10 cellular contexts compared by ENCODE assay signal in genomic region chr14:77318756-77319155, GRCh38. TPM values are rescaled to one million over a fixed set of nuclear protein-coding genes. Genes with fewer than 3 reads are reported as not detected.
"Had no signal": no experiment of that assay in that cellular context is flagged by ENCODE, and none has a peak within 500 bp of the region (broad histone marks: within the 10 kb centered on the region; RNA-seq: fewer than 3 reads in every experiment).

No MANE protein-coding gene starts in this region.

RNA-seq across cellular contexts. Expression of gene NGB, which starts 47.8 kb away (rescaled TPM):
- total RNA-seq: activated naive CD4-positive, alpha-beta T cell treated with anti-CD3 and anti-CD28 coated beads, Interleukin-2, amount 50 U/mL, for 72 hours; ascending aorta; fibroblast of villous mesenchyme; heart right ventricle; lower lobe of right lung; natural killer cell; pulmonary artery endothelial cell; right cardiac atrium; skeletal muscle tissue had no signal
- polyA plus RNA-seq: heart right ventricle, keratinocyte, right cardiac atrium had no signal

RNA-seq across cellular contexts. Expression of gene SAMD15, which starts 58.4 kb away (rescaled TPM):
- total RNA-seq: ascending aorta, skeletal muscle tissue had no signal
